Comparison of ENCODE assay signal across 26 cellular contexts in the genomic region with DNA sequence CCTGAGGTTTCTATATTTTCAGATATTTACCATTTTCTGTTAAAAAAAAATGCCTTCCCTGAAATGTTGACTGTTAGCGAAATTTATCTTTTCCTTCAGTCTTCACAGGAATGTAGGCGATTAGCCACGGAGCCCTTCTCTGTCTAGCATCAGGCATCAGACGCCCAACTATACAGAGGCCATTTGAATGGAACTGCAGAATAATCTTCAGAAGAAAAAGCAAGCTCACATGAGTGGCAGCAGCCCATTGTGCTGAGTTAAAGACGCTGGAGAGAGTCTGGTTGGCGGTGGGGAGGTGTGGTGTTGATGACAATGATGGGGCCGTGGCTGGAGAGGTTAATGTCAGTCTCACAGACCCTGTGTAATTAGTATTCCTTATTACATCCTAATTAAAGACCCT.
"Had no signal": no experiment of that assay in that cellular context is flagged by ENCODE, and none has a peak within 500 bp of the region (broad histone marks: within the 10 kb centered on the region; RNA-seq: fewer than 3 reads in every experiment).

No MANE protein-coding gene starts in this region.

- H3K9me3 Mint-ChIP-seq: effector memory CD8-positive, alpha-beta T cell; memory B cell; naive B cell; natural killer cell treated with Interleukin-12 subunit alpha and Interleukin-12 subunit beta and Interleukin-15 and Interleukin-18, amount 100 ng/mL, for 72 hours; stimulated activated memory B cell treated with anti-CD40 and anti-IgM and Interleukin-4, amounts not matched to agents 10 μg/mL and 1 μg/mL and 100 μg/mL, for 72 hours; type B pancreatic cell had no signal

- H3K9me3 ChIP-seq: gastroesophageal sphincter, heart left ventricle, mucosa of descending colon, neutrophil, sigmoid colon, spleen, testis, tibial artery had no signal

- ATAC-seq: effector memory CD8-positive, alpha-beta T cell; gastroesophageal sphincter; heart left ventricle; left lobe of liver; mucosa of descending colon; natural killer cell treated with Interleukin-12 subunit alpha and Interleukin-12 subunit beta and Interleukin-15 and Interleukin-18, amount 100 ng/mL, for 72 hours; stimulated activated memory B cell treated with anti-CD40 and anti-IgM and Interleukin-4, amounts not matched to agents 10 μg/mL and 1 μg/mL and 100 μg/mL, for 72 hours; stimulated activated naive CD8-positive, alpha-beta T cell treated with anti-CD3 and anti-CD28 coated beads, Interleukin-15, Interleukin-2, amounts not matched to agents 100 U/mL and 50 U/mL, for 24 hours had no signal

- H3K27ac Mint-ChIP-seq: effector memory CD8-positive, alpha-beta T cell; memory B cell; naive B cell; natural killer cell treated with Interleukin-12 subunit alpha and Interleukin-12 subunit beta and Interleukin-15 and Interleukin-18, amount 100 ng/mL, for 72 hours; progenitor cell of endocrine pancreas; stimulated activated memory B cell treated with anti-CD40 and anti-IgM and Interleukin-4, amounts not matched to agents 10 μg/mL and 1 μg/mL and 100 μg/mL, for 72 hours; type B pancreatic cell had no signal

- DNase-seq: cerebellar nuclear complex; cortex of kidney; effector memory CD8-positive, alpha-beta T cell; foreskin fibroblast; heart left ventricle; kidney; mucosa of descending colon; naive B cell; sigmoid colon; spleen; stimulated activated CD4-positive, alpha-beta T cell treated with anti-CD3 and anti-CD28 coated beads, Interleukin-4, amount 100 ng/mL, for 4 hours; stimulated activated naive CD8-positive, alpha-beta T cell treated with anti-CD3 and anti-CD28 coated beads, Interleukin-15, Interleukin-2, amounts not matched to agents 100 U/mL and 50 U/mL, for 24 hours; substantia nigra; testis; tibial artery had no signal

- H3K27ac ChIP-seq: gastroesophageal sphincter, heart left ventricle, hepatocyte, neutrophil, parathyroid adenoma, sigmoid colon, spleen, testis, tibial artery had no signal

- H3K4me1 ChIP-seq: parathyroid adenoma had no signal

- H3K9ac ChIP-seq: parathyroid adenoma had no signal

- H2AFZ ChIP-seq: hepatocyte, parathyroid adenoma had no signal

- H3K4me1 Mint-ChIP-seq: memory B cell; naive B cell; stimulated activated memory B cell treated with anti-CD40 and anti-IgM and Interleukin-4, amounts not matched to agents 10 μg/mL and 1 μg/mL and 100 μg/mL, for 72 hours had no signal

- H3K4me2 ChIP-seq: hepatocyte had no signal

- H3K27me3 Mint-ChIP-seq: memory B cell had no signal

- FAIRE-seq: kidney had no signal

- H3K36me3 Mint-ChIP-seq: memory B cell; naive B cell; natural killer cell treated with Interleukin-12 subunit alpha and Interleukin-12 subunit beta and Interleukin-15 and Interleukin-18, amount 100 ng/mL, for 72 hours; stimulated activated memory B cell treated with anti-CD40 and anti-IgM and Interleukin-4, amounts not matched to agents 10 μg/mL and 1 μg/mL and 100 μg/mL, for 72 hours; type B pancreatic cell had no signal

- H3K4me3 ChIP-seq: gastroesophageal sphincter, heart left ventricle, hepatocyte, lung, mucosa of descending colon, sigmoid colon, spleen, testis, tibial artery had no signal

- H3K36me3 ChIP-seq: gastroesophageal sphincter, heart left ventricle, neutrophil, sigmoid colon, spleen, tibial artery had no signal

- H3K79me2 ChIP-seq: hepatocyte, parathyroid adenoma had no signal

- H3K4me3 Mint-ChIP-seq: effector memory CD8-positive, alpha-beta T cell; memory B cell; naive B cell; natural killer cell treated with Interleukin-12 subunit alpha and Interleukin-12 subunit beta and Interleukin-15 and Interleukin-18, amount 100 ng/mL, for 72 hours; stimulated activated memory B cell treated with anti-CD40 and anti-IgM and Interleukin-4, amounts not matched to agents 10 μg/mL and 1 μg/mL and 100 μg/mL, for 72 hours; type B pancreatic cell had no signal

- H3K27me3 ChIP-seq: sigmoid colon, testis had no signal
